1 cellular context compared by ENCODE assay signal in genomic region chr5:10747678-10748622, GRCh38.
TF ChIP-seq lines count a peak whose summit lies in the region.

No MANE protein-coding gene starts in this region.

TF ChIP-seq in HepG2, 621 proteins besides CTCF, POLR2A, EP300 and RAD21 (continued from another document and continues in another):
- TF ChIP-seq, protein P1, sequence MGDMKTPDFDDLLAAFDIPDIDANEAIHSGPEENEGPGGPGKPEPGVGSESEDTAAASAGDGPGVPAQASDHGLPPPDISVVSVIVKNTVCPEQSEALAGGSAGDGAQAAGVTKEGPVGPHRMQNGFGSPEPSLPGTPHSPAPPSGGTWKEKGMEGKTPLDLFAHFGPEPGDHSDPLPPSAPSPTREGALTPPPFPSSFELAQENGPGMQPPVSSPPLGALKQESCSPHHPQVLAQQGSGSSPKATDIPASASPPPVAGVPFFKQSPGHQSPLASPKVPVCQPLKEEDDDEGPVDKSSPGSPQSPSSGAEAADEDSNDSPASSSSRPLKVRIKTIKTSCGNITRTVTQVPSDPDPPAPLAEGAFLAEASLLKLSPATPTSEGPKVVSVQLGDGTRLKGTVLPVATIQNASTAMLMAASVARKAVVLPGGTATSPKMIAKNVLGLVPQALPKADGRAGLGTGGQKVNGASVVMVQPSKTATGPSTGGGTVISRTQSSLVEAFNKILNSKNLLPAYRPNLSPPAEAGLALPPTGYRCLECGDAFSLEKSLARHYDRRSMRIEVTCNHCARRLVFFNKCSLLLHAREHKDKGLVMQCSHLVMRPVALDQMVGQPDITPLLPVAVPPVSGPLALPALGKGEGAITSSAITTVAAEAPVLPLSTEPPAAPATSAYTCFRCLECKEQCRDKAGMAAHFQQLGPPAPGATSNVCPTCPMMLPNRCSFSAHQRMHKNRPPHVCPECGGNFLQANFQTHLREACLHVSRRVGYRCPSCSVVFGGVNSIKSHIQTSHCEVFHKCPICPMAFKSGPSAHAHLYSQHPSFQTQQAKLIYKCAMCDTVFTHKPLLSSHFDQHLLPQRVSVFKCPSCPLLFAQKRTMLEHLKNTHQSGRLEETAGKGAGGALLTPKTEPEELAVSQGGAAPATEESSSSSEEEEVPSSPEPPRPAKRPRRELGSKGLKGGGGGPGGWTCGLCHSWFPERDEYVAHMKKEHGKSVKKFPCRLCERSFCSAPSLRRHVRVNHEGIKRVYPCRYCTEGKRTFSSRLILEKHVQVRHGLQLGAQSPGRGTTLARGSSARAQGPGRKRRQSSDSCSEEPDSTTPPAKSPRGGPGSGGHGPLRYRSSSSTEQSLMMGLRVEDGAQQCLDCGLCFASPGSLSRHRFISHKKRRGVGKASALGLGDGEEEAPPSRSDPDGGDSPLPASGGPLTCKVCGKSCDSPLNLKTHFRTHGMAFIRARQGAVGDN (CRISPR knock-in tag; IDR thresholded peaks at IDR 0.05) = peak; percentile 63
- TF ChIP-seq, protein P2, sequence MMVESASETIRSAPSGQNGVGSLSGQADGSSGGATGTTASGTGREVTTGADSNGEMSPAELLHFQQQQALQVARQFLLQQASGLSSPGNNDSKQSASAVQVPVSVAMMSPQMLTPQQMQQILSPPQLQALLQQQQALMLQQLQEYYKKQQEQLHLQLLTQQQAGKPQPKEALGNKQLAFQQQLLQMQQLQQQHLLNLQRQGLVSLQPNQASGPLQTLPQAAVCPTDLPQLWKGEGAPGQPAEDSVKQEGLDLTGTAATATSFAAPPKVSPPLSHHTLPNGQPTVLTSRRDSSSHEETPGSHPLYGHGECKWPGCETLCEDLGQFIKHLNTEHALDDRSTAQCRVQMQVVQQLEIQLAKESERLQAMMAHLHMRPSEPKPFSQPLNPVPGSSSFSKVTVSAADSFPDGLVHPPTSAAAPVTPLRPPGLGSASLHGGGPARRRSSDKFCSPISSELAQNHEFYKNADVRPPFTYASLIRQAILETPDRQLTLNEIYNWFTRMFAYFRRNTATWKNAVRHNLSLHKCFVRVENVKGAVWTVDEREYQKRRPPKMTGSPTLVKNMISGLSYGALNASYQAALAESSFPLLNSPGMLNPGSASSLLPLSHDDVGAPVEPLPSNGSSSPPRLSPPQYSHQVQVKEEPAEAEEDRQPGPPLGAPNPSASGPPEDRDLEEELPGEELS (CRISPR knock-in tag; IDR thresholded peaks at IDR 0.05) = 0 out of 2 replicates have a peak, but pooled peaks have one; percentile 27
- TF ChIP-seq FOXA3 (CRISPR knock-in tag; IDR thresholded peaks at IDR 0.05) (0 out of 2 replicates have a peak, but pooled peaks have one; percentile 22), ZNF550 (CRISPR knock-in tag; IDR thresholded peaks at IDR 0.05; ENCODE audit: borderline replicate concordance) (no peak), HNF4A (CRISPR knock-in tag; IDR thresholded peaks at IDR 0.05) (0 out of 2 replicates have a peak, but pooled peaks have one; percentile 11), ZMYM4 (CRISPR knock-in tag; IDR thresholded peaks at IDR 0.05) (0 out of 2 replicates have a peak, but pooled peaks have one; percentile 11), MEIS2 (CRISPR knock-in tag; IDR thresholded peaks at IDR 0.05) (0 out of 2 replicates have a peak, but pooled peaks have one; percentile 7), ZMYM3 (CRISPR knock-in tag; IDR thresholded peaks at IDR 0.05) (no peak), IRF2 (CRISPR knock-in tag; IDR thresholded peaks at IDR 0.05) (0 out of 2 replicates have a peak, but pooled peaks have one; percentile 13), ELF4 (CRISPR knock-in tag; IDR thresholded peaks at IDR 0.05; ENCODE audit: borderline replicate concordance) (0 out of 2 replicates have a peak, but pooled peaks have one; percentile 7), ZNF343 (CRISPR knock-in tag; IDR thresholded peaks at IDR 0.05) (no peak), TARDBP (CRISPR knock-in tag; IDR thresholded peaks at IDR 0.05) (0 out of 2 replicates have a peak, but pooled peaks have one; percentile 28), RXRB (CRISPR knock-in tag; IDR thresholded peaks at IDR 0.05; ENCODE audit: borderline replicate concordance) (peak; percentile 12; the same call in 1 of the 2 replicates), SRSF9 (IDR thresholded peaks at IDR 0.05; ENCODE audit: borderline replicate concordance, insufficient read depth, low read depth, low read length, poor library complexity, severe bottlenecking) (no peak), NCOA1 (CRISPR knock-in tag; IDR thresholded peaks at IDR 0.05) (no peak), TBX2 (CRISPR knock-in tag; IDR thresholded peaks at IDR 0.05; ENCODE audit: borderline replicate concordance) (peak; percentile 12; the same call in 1 of the 2 replicates), ZNF101 (CRISPR knock-in tag; IDR thresholded peaks at IDR 0.05; ENCODE audit: borderline replicate concordance, low read depth) (no peak), PAXIP1 (CRISPR knock-in tag; conservative IDR thresholded peaks at IDR 0.05) (peak; percentile 71), JUNB (CRISPR knock-in tag; IDR thresholded peaks at IDR 0.05; ENCODE audit: borderline replicate concordance) (no peak), ZNF337 (CRISPR knock-in tag; IDR thresholded peaks at IDR 0.05; ENCODE audit: borderline replicate concordance, low read depth) (no peak), MED1 (CRISPR knock-in tag; IDR thresholded peaks at IDR 0.05) (no peak), SOX13 (IDR thresholded peaks at IDR 0.05) (no peak), SOX13 (CRISPR knock-in tag; conservative IDR thresholded peaks at IDR 0.05 in 1 of 2, IDR thresholded peaks at IDR 0.05 in 1 of 2) (peak in 1 of 2 experiments; percentile 59; a peak in 2 of 4 replicates), ARID4A (CRISPR knock-in tag; IDR thresholded peaks at IDR 0.05; ENCODE audit: borderline replicate concordance) (no peak), ZNF644 (CRISPR knock-in tag; IDR thresholded peaks at IDR 0.05; ENCODE audit: low read depth) (peak; percentile 26; the same call in 1 of the 2 replicates), ZNF451 (CRISPR knock-in tag; IDR thresholded peaks at IDR 0.05) (no peak), THAP11 (CRISPR knock-in tag; IDR thresholded peaks at IDR 0.05) (peak; percentile 12; the same call in 1 of the 2 replicates)
- TF ChIP-seq, protein P3, sequence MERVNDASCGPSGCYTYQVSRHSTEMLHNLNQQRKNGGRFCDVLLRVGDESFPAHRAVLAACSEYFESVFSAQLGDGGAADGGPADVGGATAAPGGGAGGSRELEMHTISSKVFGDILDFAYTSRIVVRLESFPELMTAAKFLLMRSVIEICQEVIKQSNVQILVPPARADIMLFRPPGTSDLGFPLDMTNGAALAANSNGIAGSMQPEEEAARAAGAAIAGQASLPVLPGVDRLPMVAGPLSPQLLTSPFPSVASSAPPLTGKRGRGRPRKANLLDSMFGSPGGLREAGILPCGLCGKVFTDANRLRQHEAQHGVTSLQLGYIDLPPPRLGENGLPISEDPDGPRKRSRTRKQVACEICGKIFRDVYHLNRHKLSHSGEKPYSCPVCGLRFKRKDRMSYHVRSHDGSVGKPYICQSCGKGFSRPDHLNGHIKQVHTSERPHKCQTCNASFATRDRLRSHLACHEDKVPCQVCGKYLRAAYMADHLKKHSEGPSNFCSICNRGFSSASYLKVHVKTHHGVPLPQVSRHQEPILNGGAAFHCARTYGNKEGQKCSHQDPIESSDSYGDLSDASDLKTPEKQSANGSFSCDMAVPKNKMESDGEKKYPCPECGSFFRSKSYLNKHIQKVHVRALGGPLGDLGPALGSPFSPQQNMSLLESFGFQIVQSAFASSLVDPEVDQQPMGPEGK (CRISPR knock-in tag; IDR thresholded peaks at IDR 0.05) = peak; percentile 79
